14 cellular contexts compared by ENCODE assay signal in genomic region chr7:50667789-50668226, GRCh38.
A peak's percentile ranks its signal among the peaks of the same experiment; 100 is the strongest.
DNase-seq lines count a peak whose midpoint lies in the region; ATAC-seq and TF ChIP-seq lines count a peak whose summit lies in the region.
"Had no signal": no experiment of that assay in that cellular context is flagged by ENCODE, and none has a peak within 500 bp of the region (broad histone marks: within the 10 kb centered on the region; RNA-seq: fewer than 3 reads in every experiment).

No MANE protein-coding gene starts in this region.

- H3K36me3 ChIP-seq in adrenal gland (replicated peaks in 1 of 2) (peaks cover 0 to 23% of the 10 kb centered on the region in 2 donors), upper lobe of left lung (peaks cover 0 to 23% (median 0%) of the 10 kb centered on the region in 4 donors)

- DNase-seq in adrenal gland (peak in 5 of 7 donors; percentile 36 to 69 (median 41)), fibroblast of the aortic adventitia (ENCODE audit: low read depth) (peak; percentile 67), osteocyte (ENCODE audit: extremely low spot score, unreplicated experiment) (no peak), upper lobe of left lung (no peak), EL (no peak)
- no peak for DNase-seq in CD4-positive, alpha-beta T cell
- DNase-seq: activated CD4-positive, alpha-beta T cell treated with anti-CD3 and anti-CD28 coated beads for 4 hours; CD4-positive, alpha-beta memory T cell; naive thymus-derived CD8-positive, alpha-beta T cell; NCI-H1092 treated with DMSO at 0.1 percent for 48 hours; NCI-H345; OCI-M1 had no signal

- ATAC-seq in upper lobe of left lung (ENCODE audit: low FRiP score in 2 of 2) (peak in 1 of 2 donors; percentile 23), GM18873 (IDR thresholded peaks at IDR 0.05; ENCODE audit: low FRiP score, unreplicated experiment) (no peak)
- ATAC-seq in CD4-positive, alpha-beta T cell (ENCODE audit: poor library complexity) = no peak
- ATAC-seq: activated T-helper 17 cell treated with anti-CD3 and anti-CD28 coated beads, Interleukin-2, amount 50 U/mL, for 72 hours; naive thymus-derived CD8-positive, alpha-beta T cell had no signal

- TF ChIP-seq POLR2A in adrenal gland (IDR thresholded peaks at IDR 0.05) (no peak), upper lobe of left lung (IDR thresholded peaks at IDR 0.05) (no peak)

- H3K27me3 Mint-ChIP-seq in osteocyte (ENCODE audit: unreplicated experiment) = no peaks in the 10 kb centered on the region
- H3K27me3 Mint-ChIP-seq in CD4-positive, alpha-beta T cell = no peaks in the 10 kb centered on the region
- H3K27me3 Mint-ChIP-seq: CD4-positive, alpha-beta memory T cell had no signal

- H3K27me3 ChIP-seq in adrenal gland (no peaks in the 10 kb centered on the region), upper lobe of left lung (no peaks in the 10 kb centered on the region)
- no peaks in the 10 kb centered on the region for H3K27me3 ChIP-seq in CD4-positive, alpha-beta T cell (ENCODE audit: control insufficient read depth, insufficient read depth, low read length)

- peak overlapping the region; percentile 27 for H3K27ac Mint-ChIP-seq in osteocyte (ENCODE audit: unreplicated experiment)
- H3K27ac Mint-ChIP-seq in CD4-positive, alpha-beta T cell = no peak overlapping the region
- H3K27ac Mint-ChIP-seq: activated T-helper 17 cell treated with anti-CD3 and anti-CD28 coated beads, Interleukin-2, amount 50 U/mL, for 72 hours had no signal

- no peak overlapping the region for H3K4me3 Mint-ChIP-seq in osteocyte (ENCODE audit: unreplicated experiment)
- H3K4me3 Mint-ChIP-seq in CD4-positive, alpha-beta T cell = no peak overlapping the region
- H3K4me3 Mint-ChIP-seq: activated T-helper 17 cell treated with anti-CD3 and anti-CD28 coated beads, Interleukin-2, amount 50 U/mL, for 72 hours; CD4-positive, alpha-beta memory T cell; naive thymus-derived CD8-positive, alpha-beta T cell had no signal

- H3K9me3 ChIP-seq in adrenal gland (replicated peaks in 1 of 3) (no peaks in the 10 kb centered on the region), upper lobe of left lung (no peaks in the 10 kb centered on the region)
- H3K9me3 ChIP-seq in CD4-positive, alpha-beta T cell (ENCODE audit: control insufficient read depth, low read length) = no peaks in the 10 kb centered on the region

- H3K9me3 Mint-ChIP-seq in osteocyte (ENCODE audit: unreplicated experiment) = peaks cover 5% of the 10 kb centered on the region
- H3K9me3 Mint-ChIP-seq in CD4-positive, alpha-beta T cell = no peaks in the 10 kb centered on the region
- H3K9me3 Mint-ChIP-seq: activated T-helper 17 cell treated with anti-CD3 and anti-CD28 coated beads, Interleukin-2, amount 50 U/mL, for 72 hours; naive thymus-derived CD8-positive, alpha-beta T cell had no signal

- H3K4me1 ChIP-seq in adrenal gland (replicated peaks in 1 of 2) (peaks cover 9 to 34% of the 10 kb centered on the region in 2 donors), upper lobe of left lung (peaks cover 41 to 60% (median 51%) of the 10 kb centered on the region in 4 donors)

- peak overlapping the region in 2 of 5 donors; percentile 60 to 65 for H3K27ac ChIP-seq in adrenal gland
- H3K27ac ChIP-seq in upper lobe of left lung = peak overlapping the region; percentile 71 to 84 (median 76)
- H3K27ac ChIP-seq in CD4-positive, alpha-beta T cell (ENCODE audit: low read depth, low read length) = no peak overlapping the region

- CTCF ChIA-PET in CD4-positive, alpha-beta T cell (lab: Charles Lee) = no interaction called here

- H3K36me3 Mint-ChIP-seq in osteocyte (ENCODE audit: unreplicated experiment) = peaks cover 44% of the 10 kb centered on the region
- no peaks in the 10 kb centered on the region for H3K36me3 Mint-ChIP-seq in CD4-positive, alpha-beta T cell (ENCODE audit: low read depth)
- H3K36me3 Mint-ChIP-seq: CD4-positive, alpha-beta memory T cell; naive thymus-derived CD8-positive, alpha-beta T cell had no signal

- POLR2A ChIA-PET in CD4-positive, alpha-beta T cell (lab: Charles Lee) = no interaction called here

- no peak overlapping the region for H3K4me3 ChIP-seq in adrenal gland
- H3K4me3 ChIP-seq in fibroblast of the aortic adventitia (ENCODE audit: low read depth, low read length) = no peak overlapping the region
- no peak overlapping the region for H3K4me3 ChIP-seq in upper lobe of left lung

- H3K4me1 Mint-ChIP-seq in osteocyte (ENCODE audit: unreplicated experiment) = peaks cover 41% of the 10 kb centered on the region
- H3K4me1 Mint-ChIP-seq in CD4-positive, alpha-beta T cell (ENCODE audit: low read depth) = peaks cover 17% of the 10 kb centered on the region

- TF ChIP-seq CTCF in adrenal gland (IDR thresholded peaks at IDR 0.05) (no peak), fibroblast of the aortic adventitia (IDR thresholded peaks at IDR 0.05; ENCODE audit: insufficient read depth, low read length) (no peak), osteocyte (IDR thresholded peaks at IDR 0.05) (no peak), upper lobe of left lung (IDR thresholded peaks at IDR 0.05) (no peak)
- TF ChIP-seq CTCF in CD4-positive, alpha-beta T cell (IDR thresholded peaks at IDR 0.05) = no peak

- WGBS in adrenal gland, 4 donors = 49 to 62% (median 59%) methylated on average over 5 of the region's 5 CpGs
- WGBS in upper lobe of left lung, 2 donors = 54 to 55% methylated on average over 4 to 5 of the region's 5 CpGs

- intact Hi-C loops in adrenal gland (cut with DNase I) = no loop called here
- intact Hi-C loops in CD4-positive, alpha-beta T cell (cut with DNase I, micrococcal nuclease) = no loop called here

- TF ChIP-seq EP300 in upper lobe of left lung (IDR thresholded peaks at IDR 0.05) = peak in 2 of 4 donors; percentile 5 to 10

Comparison
In these comparisons a context has a peak if more than half of its experiments do, and no peak if none do; other contexts are left out.
1. DNase-seq: peak in adrenal gland (5 of 7) and fibroblast of the aortic adventitia (single experiment); none in osteocyte (single experiment), upper lobe of left lung (0 of 2), EL (single experiment) and CD4-positive, alpha-beta T cell (0 of 10).